Comparison of ENCODE assay signal across 33 cellular contexts in the genomic region with DNA sequence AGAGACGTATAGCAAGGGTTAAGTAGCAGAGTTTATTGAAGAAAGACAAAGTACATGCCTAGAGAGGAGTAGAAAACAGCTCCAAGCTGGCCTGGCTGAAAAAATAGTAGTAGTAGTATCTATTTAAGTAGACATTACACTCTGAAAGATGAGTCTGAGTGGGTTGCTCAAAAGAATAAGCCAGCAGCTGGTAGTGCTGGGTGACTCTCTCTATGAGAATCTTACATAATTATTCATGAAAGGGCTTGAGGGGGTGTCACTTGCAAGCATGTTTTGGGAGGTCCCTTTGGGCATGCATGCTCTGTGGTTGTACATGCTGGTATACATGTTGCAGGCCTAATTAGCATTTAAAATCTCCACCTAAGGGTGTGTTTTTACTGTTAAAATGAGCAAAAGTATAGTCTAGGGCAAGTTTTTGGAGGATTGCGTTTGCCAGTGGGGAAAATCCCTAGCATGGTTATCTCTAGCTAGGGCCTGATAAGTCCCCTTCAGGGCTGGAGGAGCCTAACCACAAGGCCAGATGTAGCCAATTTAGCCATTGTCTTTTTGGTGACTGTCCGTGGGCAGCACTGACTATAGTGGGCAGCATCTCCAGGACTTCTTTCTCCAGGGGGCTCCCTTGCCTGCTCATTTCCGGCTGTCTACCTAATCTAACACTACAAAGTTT. TPM values are rescaled to one million over a fixed set of nuclear protein-coding genes. Genes with fewer than 3 reads are reported as not detected.
"Had no signal": no experiment of that assay in that cellular context is flagged by ENCODE, and none has a peak within 500 bp of the region (broad histone marks: within the 10 kb centered on the region; RNA-seq: fewer than 3 reads in every experiment).

No MANE protein-coding gene starts in this region.

- H3K4me3 ChIP-seq: esophagus muscularis mucosa, gastrocnemius medialis, left ventricle myocardium inferior, lung, mucosa of descending colon, ovary, right lobe of liver, skin epidermis, suprapubic skin, tibial artery, upper lobe of right lung had no signal

- H3K27ac Mint-ChIP-seq: activated naive CD8-positive, alpha-beta T cell; dendritic cell treated with granulocyte-macrophage colony-stimulating factor and Interleukin-4, amounts not matched to agents 40 ng/mL and 50 ng/mL, for 4 days; endodermal cell; nephron progenitor cell; progenitor cell of endocrine pancreas; stimulated activated naive B cell treated with anti-CD40 and anti-IgM and Interleukin-4, amounts not matched to agents 10 μg/mL and 1 μg/mL and 100 μg/mL, for 72 hours; T-helper 1 cell treated with Interleukin-12 subunit alpha and Interleukin-12 subunit beta and Interleukin-4 antibody, amounts not matched to agents 30 μg/mL and 1 μg/mL, for 36 hours had no signal

- H3K27me3 ChIP-seq: neutrophil, ovary, right lobe of liver had no signal

- H3K27ac ChIP-seq: esophagus muscularis mucosa, gastrocnemius medialis, left ventricle myocardium inferior, neutrophil, ovary, right lobe of liver, skin epidermis, suprapubic skin, tibial artery, upper lobe of right lung, WERI-Rb-1 had no signal

- H3K4me3 Mint-ChIP-seq: activated naive CD8-positive, alpha-beta T cell; central memory CD8-positive, alpha-beta T cell; dendritic cell treated with granulocyte-macrophage colony-stimulating factor and Interleukin-4, amounts not matched to agents 40 ng/mL and 50 ng/mL, for 4 days; endodermal cell; nephron progenitor cell; stimulated activated naive B cell treated with anti-CD40 and anti-IgM and Interleukin-4, amounts not matched to agents 10 μg/mL and 1 μg/mL and 100 μg/mL, for 72 hours; T-helper 1 cell treated with Interleukin-12 subunit alpha and Interleukin-12 subunit beta and Interleukin-4 antibody, amounts not matched to agents 30 μg/mL and 1 μg/mL, for 36 hours had no signal

- H3K9me3 ChIP-seq: esophagus muscularis mucosa, gastrocnemius medialis, left ventricle myocardium inferior, mucosa of descending colon, neutrophil, ovary, right lobe of liver, suprapubic skin, tibial artery, upper lobe of right lung had no signal

- H3K36me3 Mint-ChIP-seq: stimulated activated naive B cell treated with anti-CD40 and anti-IgM and Interleukin-4, amounts not matched to agents 10 μg/mL and 1 μg/mL and 100 μg/mL, for 72 hours had no signal

- H3K4me1 ChIP-seq: esophagus muscularis mucosa, left ventricle myocardium inferior, right lobe of liver, suprapubic skin, tibial artery had no signal

- DNase-seq: activated CD4-positive, alpha-beta T cell treated with anti-CD3 and anti-CD28 coated beads for 48 hours; activated CD4-positive, alpha-beta T cell treated with anti-CD3 and anti-CD28 coated beads, Interleukin-2, amount 50 U/mL, for 48 hours; activated CD8-positive, alpha-beta memory T cell treated with anti-CD3 and anti-CD28 coated beads for 24 hours; activated effector memory CD4-positive, alpha-beta T cell treated with Interleukin-2 at 50 U/mL for 16 hours; activated naive CD4-positive, alpha-beta T cell treated with Interleukin-2 at 50 U/mL for 16 hours; anterior cingulate cortex; endodermal cell; gastrocnemius medialis; glutamatergic neuron; islet precursor cell; left ventricle myocardium inferior; mucosa of descending colon; nephron progenitor cell; ovary; right lobe of liver; stimulated activated CD4-positive, alpha-beta T cell treated with anti-CD3 and anti-CD28 coated beads, Interleukin-4, amount 100 ng/mL, for 4 hours; stimulated activated CD8-positive, alpha-beta memory T cell treated with anti-CD3 and anti-CD28 coated beads, Interleukin-4, amount 100 ng/mL, for 48 hours; stimulated activated naive B cell treated with anti-CD40 and anti-IgM and Interleukin-4, amounts not matched to agents 10 μg/mL and 1 μg/mL and 100 μg/mL, for 72 hours; tibial artery; upper lobe of right lung; WERI-Rb-1 had no signal

- H3K36me3 ChIP-seq: esophagus muscularis mucosa, gastrocnemius medialis, left ventricle myocardium inferior, neutrophil, ovary, right lobe of liver, suprapubic skin, tibial artery, upper lobe of right lung, WERI-Rb-1 had no signal

- H3K9me3 Mint-ChIP-seq: central memory CD8-positive, alpha-beta T cell; dendritic cell treated with granulocyte-macrophage colony-stimulating factor and Interleukin-4, amounts not matched to agents 40 ng/mL and 50 ng/mL, for 4 days; endodermal cell; nephron progenitor cell; stimulated activated naive B cell treated with anti-CD40 and anti-IgM and Interleukin-4, amounts not matched to agents 10 μg/mL and 1 μg/mL and 100 μg/mL, for 72 hours; T-helper 1 cell treated with Interleukin-12 subunit alpha and Interleukin-12 subunit beta and Interleukin-4 antibody, amounts not matched to agents 30 μg/mL and 1 μg/mL, for 36 hours had no signal

RNA-seq across cellular contexts. Expression of a gene that starts 11.1 kb away (rescaled TPM):
- total RNA-seq: bronchial epithelial cell, endodermal cell, progenitor cell of endocrine pancreas had no signal

RNA-seq across cellular contexts. Expression of a gene that starts 30.1 kb away (rescaled TPM):
- total RNA-seq: endodermal cell, progenitor cell of endocrine pancreas had no signal

RNA-seq across cellular contexts. Expression of a gene that starts 55.4 kb away (rescaled TPM):
- total RNA-seq: bronchial epithelial cell, endodermal cell, progenitor cell of endocrine pancreas, renal cortical epithelial cell had no signal
